ENCODE assay signal across 1 cellular context in the genomic region with DNA sequence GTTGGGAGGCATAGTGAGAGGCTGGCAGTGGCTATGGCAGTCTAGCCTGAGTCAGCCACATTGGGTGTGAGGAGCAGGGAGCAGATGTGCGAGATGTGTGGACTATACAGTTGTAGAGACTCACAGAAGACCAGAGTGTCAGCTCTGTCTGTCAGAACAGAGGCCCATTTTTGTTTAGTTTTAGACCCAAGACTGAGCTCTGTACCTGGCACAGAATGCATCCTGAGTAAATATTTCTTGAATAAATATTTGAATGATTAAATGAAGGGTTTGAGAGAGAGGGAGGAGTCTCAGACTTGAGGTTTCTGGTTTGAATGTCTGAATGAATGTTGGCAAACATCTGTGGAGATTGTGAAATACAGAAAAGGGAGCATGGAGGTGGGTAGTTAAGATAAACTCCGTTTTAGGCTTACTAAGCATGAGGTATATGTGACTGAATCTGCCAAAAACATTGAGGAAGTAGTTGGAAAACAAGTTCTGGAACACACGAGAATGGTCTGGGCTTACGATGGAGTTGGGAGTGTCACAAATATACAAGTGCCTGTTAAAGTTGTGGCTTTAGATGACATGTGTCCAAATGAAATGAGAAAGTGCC.
TF ChIP-seq lines count a peak whose summit lies in the region.

No MANE protein-coding gene starts in this region.

TF ChIP-seq in GM12878, 131 proteins besides CTCF, POLR2A, EP300 and RAD21 (continued from another document):
- TF ChIP-seq, protein P1, sequence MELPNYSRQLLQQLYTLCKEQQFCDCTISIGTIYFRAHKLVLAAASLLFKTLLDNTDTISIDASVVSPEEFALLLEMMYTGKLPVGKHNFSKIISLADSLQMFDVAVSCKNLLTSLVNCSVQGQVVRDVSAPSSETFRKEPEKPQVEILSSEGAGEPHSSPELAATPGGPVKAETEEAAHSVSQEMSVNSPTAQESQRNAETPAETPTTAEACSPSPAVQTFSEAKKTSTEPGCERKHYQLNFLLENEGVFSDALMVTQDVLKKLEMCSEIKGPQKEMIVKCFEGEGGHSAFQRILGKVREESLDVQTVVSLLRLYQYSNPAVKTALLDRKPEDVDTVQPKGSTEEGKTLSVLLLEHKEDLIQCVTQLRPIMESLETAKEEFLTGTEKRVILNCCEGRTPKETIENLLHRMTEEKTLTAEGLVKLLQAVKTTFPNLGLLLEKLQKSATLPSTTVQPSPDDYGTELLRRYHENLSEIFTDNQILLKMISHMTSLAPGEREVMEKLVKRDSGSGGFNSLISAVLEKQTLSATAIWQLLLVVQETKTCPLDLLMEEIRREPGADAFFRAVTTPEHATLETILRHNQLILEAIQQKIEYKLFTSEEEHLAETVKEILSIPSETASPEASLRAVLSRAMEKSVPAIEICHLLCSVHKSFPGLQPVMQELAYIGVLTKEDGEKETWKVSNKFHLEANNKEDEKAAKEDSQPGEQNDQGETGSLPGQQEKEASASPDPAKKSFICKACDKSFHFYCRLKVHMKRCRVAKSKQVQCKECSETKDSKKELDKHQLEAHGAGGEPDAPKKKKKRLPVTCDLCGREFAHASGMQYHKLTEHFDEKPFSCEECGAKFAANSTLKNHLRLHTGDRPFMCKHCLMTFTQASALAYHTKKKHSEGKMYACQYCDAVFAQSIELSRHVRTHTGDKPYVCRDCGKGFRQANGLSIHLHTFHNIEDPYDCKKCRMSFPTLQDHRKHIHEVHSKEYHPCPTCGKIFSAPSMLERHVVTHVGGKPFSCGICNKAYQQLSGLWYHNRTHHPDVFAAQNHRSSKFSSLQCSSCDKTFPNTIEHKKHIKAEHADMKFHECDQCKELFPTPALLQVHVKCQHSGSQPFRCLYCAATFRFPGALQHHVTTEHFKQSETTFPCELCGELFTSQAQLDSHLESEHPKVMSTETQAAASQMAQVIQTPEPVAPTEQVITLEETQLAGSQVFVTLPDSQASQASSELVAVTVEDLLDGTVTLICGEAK (IDR thresholded peaks at IDR 0.05; ENCODE audit: borderline replicate concordance), result no peak
- TF ChIP-seq, protein P2, sequence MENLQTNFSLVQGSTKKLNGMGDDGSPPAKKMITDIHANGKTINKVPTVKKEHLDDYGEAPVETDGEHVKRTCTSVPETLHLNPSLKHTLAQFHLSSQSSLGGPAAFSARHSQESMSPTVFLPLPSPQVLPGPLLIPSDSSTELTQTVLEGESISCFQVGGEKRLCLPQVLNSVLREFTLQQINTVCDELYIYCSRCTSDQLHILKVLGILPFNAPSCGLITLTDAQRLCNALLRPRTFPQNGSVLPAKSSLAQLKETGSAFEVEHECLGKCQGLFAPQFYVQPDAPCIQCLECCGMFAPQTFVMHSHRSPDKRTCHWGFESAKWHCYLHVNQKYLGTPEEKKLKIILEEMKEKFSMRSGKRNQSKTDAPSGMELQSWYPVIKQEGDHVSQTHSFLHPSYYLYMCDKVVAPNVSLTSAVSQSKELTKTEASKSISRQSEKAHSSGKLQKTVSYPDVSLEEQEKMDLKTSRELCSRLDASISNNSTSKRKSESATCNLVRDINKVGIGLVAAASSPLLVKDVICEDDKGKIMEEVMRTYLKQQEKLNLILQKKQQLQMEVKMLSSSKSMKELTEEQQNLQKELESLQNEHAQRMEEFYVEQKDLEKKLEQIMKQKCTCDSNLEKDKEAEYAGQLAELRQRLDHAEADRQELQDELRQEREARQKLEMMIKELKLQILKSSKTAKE (IDR thresholded peaks at IDR 0.05; ENCODE audit: low read depth, poor library complexity, severe bottlenecking), result no peak
- TF ChIP-seq CREM (IDR thresholded peaks at IDR 0.05; ENCODE audit: low read depth) (no peak), YY1 (IDR thresholded peaks at IDR 0.05; ENCODE audit: low read depth, low read length) (no peak), GABPA (IDR thresholded peaks at IDR 0.05; ENCODE audit: low read depth) (no peak), CEBPB (IDR thresholded peaks at IDR 0.05; ENCODE audit: borderline replicate concordance in 1 of 2, low read depth in 2 of 2, low read length in 2 of 2) (no peak), NR2F1 (conservative IDR thresholded peaks at IDR 0.05) (no peak), HDAC6 (IDR thresholded peaks at IDR 0.05; ENCODE audit: unreplicated experiment) (no peak), NR2C2 (IDR thresholded peaks at IDR 0.05; ENCODE audit: borderline replicate concordance, control insufficient read depth, insufficient read length, low read depth) (no peak), NFXL1 (IDR thresholded peaks at IDR 0.05; ENCODE audit: borderline replicate concordance) (no peak), CBX3 (IDR thresholded peaks at IDR 0.05; ENCODE audit: borderline replicate concordance, low read depth) (no peak), SIX5 (IDR thresholded peaks at IDR 0.05; ENCODE audit: low read depth, low read length, severe bottlenecking) (no peak), SRF (IDR thresholded peaks at IDR 0.05; ENCODE audit: low read depth in 2 of 2, low read length in 2 of 2) (no peak)
